In the genomic region with DNA sequence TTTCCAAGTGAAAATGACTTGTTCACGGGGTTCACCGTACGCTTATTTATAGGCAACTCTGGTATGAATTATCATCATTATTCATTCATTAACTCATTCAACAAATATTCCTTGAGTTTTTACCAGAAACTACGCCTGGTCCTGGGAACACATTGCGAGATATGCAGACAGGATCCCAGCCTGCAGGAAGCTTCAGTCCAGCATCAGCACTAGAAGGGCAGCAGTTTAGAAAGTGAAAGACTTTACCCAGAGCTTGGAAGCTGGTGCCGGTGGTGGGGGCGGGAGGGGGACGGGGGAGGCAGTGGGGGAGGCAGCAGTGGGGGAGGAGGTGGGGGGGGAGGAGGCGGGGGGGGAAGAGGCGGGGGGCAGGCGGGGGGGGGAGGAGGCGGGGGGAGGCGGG, we compare ENCODE assay signal across 14 cellular contexts.
"Had no signal": no experiment of that assay in that cellular context is flagged by ENCODE, and none has a peak within 500 bp of the region (broad histone marks: within the 10 kb centered on the region; RNA-seq: fewer than 3 reads in every experiment).

No MANE protein-coding gene starts in this region.

- H3K27me3 ChIP-seq: hepatocyte, neural progenitor cell, stomach, upper lobe of right lung had no signal

- ATAC-seq: activated CD4-positive, CD25-positive, alpha-beta regulatory T cell treated with anti-CD3 and anti-CD28 coated beads, Interleukin-2, amount 50 U/mL, for 24 hours; effector memory CD8-positive, alpha-beta T cell; left lobe of liver; upper lobe of right lung had no signal

- H3K4me2 ChIP-seq: hepatocyte, neural progenitor cell had no signal

- H3K4me1 ChIP-seq: neural progenitor cell, upper lobe of right lung had no signal

- H3K9me3 ChIP-seq: stomach, thoracic aorta, upper lobe of right lung had no signal

- DNase-seq: activated naive CD4-positive, alpha-beta T cell treated with anti-CD3 and anti-CD28 coated beads, Interleukin-2, amount 10 ng/mL, durations not matched to agents 7 days and 5 days; activated T-cell treated with anti-CD3 and anti-CD28 coated beads, Interleukin-2, amount 50 U/mL, for 1 hour; dermis blood vessel endothelial cell; effector memory CD8-positive, alpha-beta T cell; islet precursor cell; naive B cell; stimulated activated CD4-positive, alpha-beta T cell treated with anti-CD3 and anti-CD28 coated beads, Interleukin-1b, Interleukin-23, amount 100 ng/mL, for 48 hours; stomach; upper lobe of right lung had no signal

- H2AFZ ChIP-seq: hepatocyte had no signal

- H3K9ac ChIP-seq: neural progenitor cell had no signal

- H3K79me2 ChIP-seq: hepatocyte had no signal

- H3K27ac ChIP-seq: hepatocyte, neural progenitor cell, thoracic aorta, upper lobe of right lung had no signal

- H3K36me3 ChIP-seq: neural progenitor cell, stomach, thoracic aorta, upper lobe of right lung had no signal

- H3K4me3 ChIP-seq: hepatocyte, neural progenitor cell, stomach, thoracic aorta, upper lobe of right lung had no signal
